12 cellular contexts compared by ENCODE assay signal in genomic region chr12:69059465-69060457, GRCh38.
DNase-seq lines count a peak whose midpoint lies in the region; ATAC-seq, FAIRE-seq and TF ChIP-seq lines count a peak whose summit lies in the region.
"Had no signal": no experiment of that assay in that cellular context is flagged by ENCODE, and none has a peak within 500 bp of the region (broad histone marks: within the 10 kb centered on the region; RNA-seq: fewer than 3 reads in every experiment).

No MANE protein-coding gene starts in this region.

- DNase-seq in AG20443 (ENCODE audit: low spot score) (peak; percentile 52), HTR-8/SVneo (ENCODE audit: insufficient read length, low spot score) (peak; percentile 47), kidney epithelial cell (ENCODE audit: low read depth) (peak; percentile 85), HT-29 (ENCODE audit: low spot score) (no peak), glutamatergic neuron (no peak), NCI-H2029 (lab: John Stamatoyannopoulos, UW) (no peak), NCI-H524 (lab: John Stamatoyannopoulos, UW) (no peak)
- DNase-seq in activated T-cell treated with anti-CD3 and anti-CD28 coated beads, Interleukin-2, amount 50 U/mL, for 4 hours = no peak
- DNase-seq: small intestine had no signal

- H3K36me3 Mint-ChIP-seq in activated T-cell treated with anti-CD3 and anti-CD28 coated beads, Interleukin-2, amount 50 U/mL, for 4 hours (ENCODE audit: insufficient read depth) = no peaks in the 10 kb centered on the region
- no peaks in the 10 kb centered on the region for H3K36me3 Mint-ChIP-seq in glutamatergic neuron (ENCODE audit: unreplicated experiment)

- no peaks in the 10 kb centered on the region for H3K27me3 ChIP-seq in kidney epithelial cell (ENCODE audit: control insufficient read depth, insufficient read depth, low read length)

- H3K9me3 Mint-ChIP-seq in activated T-cell treated with anti-CD3 and anti-CD28 coated beads, Interleukin-2, amount 50 U/mL, for 4 hours = no peaks in the 10 kb centered on the region
- no peaks in the 10 kb centered on the region for H3K9me3 Mint-ChIP-seq in glutamatergic neuron (ENCODE audit: unreplicated experiment)
- H3K9me3 Mint-ChIP-seq: central memory CD8-positive, alpha-beta T cell had no signal

- H3K4me1 Mint-ChIP-seq in activated T-cell treated with anti-CD3 and anti-CD28 coated beads, Interleukin-2, amount 50 U/mL, for 4 hours (ENCODE audit: low read depth) = peaks cover 26% of the 10 kb centered on the region
- no peaks in the 10 kb centered on the region for H3K4me1 Mint-ChIP-seq in glutamatergic neuron (ENCODE audit: low read depth, unreplicated experiment)
- H3K4me1 Mint-ChIP-seq: central memory CD8-positive, alpha-beta T cell had no signal

- peak; percentile 89 to 95 for ATAC-seq in activated T-cell treated with anti-CD3 and anti-CD28 coated beads, Interleukin-2, amount 50 U/mL, for 4 hours

- H3K27me3 Mint-ChIP-seq in activated T-cell treated with anti-CD3 and anti-CD28 coated beads, Interleukin-2, amount 50 U/mL, for 4 hours (ENCODE audit: low read depth) = no peaks in the 10 kb centered on the region
- no peaks in the 10 kb centered on the region for H3K27me3 Mint-ChIP-seq in glutamatergic neuron (ENCODE audit: unreplicated experiment)

- H3K4me3 Mint-ChIP-seq in activated T-cell treated with anti-CD3 and anti-CD28 coated beads, Interleukin-2, amount 50 U/mL, for 4 hours = no peak overlapping the region
- no peak overlapping the region for H3K4me3 Mint-ChIP-seq in glutamatergic neuron (ENCODE audit: unreplicated experiment)
- H3K4me3 Mint-ChIP-seq: central memory CD8-positive, alpha-beta T cell had no signal

- FAIRE-seq in HTR-8/SVneo (lab: Jason Lieb, UNC) = peak; percentile 46
- FAIRE-seq: small intestine had no signal

- H3K4me3 ChIP-seq in kidney epithelial cell (ENCODE audit: low read depth, low read length) = no peak overlapping the region
- H3K4me3 ChIP-seq: SK-N-MC, thoracic aorta had no signal

- TF ChIP-seq CTCF in kidney epithelial cell (IDR thresholded peaks at IDR 0.05; ENCODE audit: insufficient read depth, low read length, poor library complexity, severe bottlenecking) (no peak), glutamatergic neuron (IDR thresholded peaks at IDR 0.05; ENCODE audit: partially characterized antibody, unreplicated experiment) (no peak)

- no peak overlapping the region for H3K27ac Mint-ChIP-seq in glutamatergic neuron (ENCODE audit: unreplicated experiment)

- H3K36me3 ChIP-seq in kidney epithelial cell (ENCODE audit: control insufficient read depth, insufficient read depth, low read length) = no peaks in the 10 kb centered on the region
- H3K36me3 ChIP-seq: thoracic aorta had no signal

Comparison
In these comparisons a context has a peak if more than half of its experiments do, and no peak if none do; other contexts are left out.
1. DNase-seq: peak in AG20443 (single experiment), HTR-8/SVneo (single experiment) and kidney epithelial cell (single experiment); none in activated T-cell treated with anti-CD3 and anti-CD28 coated beads, Interleukin-2, amount 50 U/mL, for 4 hours (single experiment), HT-29 (single experiment), glutamatergic neuron (single experiment), NCI-H2029 (single experiment) and NCI-H524 (0 of 2).